ENCODE assay signal across 16 cellular contexts in genomic region chr1:168833801-168834224, GRCh38.
DNase-seq lines count a peak whose midpoint lies in the region; ATAC-seq, FAIRE-seq and TF ChIP-seq lines count a peak whose summit lies in the region.
"Had no signal": no experiment of that assay in that cellular context is flagged by ENCODE, and none has a peak within 500 bp of the region (broad histone marks: within the 10 kb centered on the region; RNA-seq: fewer than 3 reads in every experiment).

No MANE protein-coding gene starts in this region.

- DNase-seq in T-helper 2 cell treated with Interferon-gamma antibody and Interleukin-4, amounts not matched to agents 5 μg/mL and 100 μg/mL, for 36 hours (ENCODE audit: low spot score), result no peak
- no peak for DNase-seq in endodermal cell
- peak in 1 of 6 donors; percentile 15 for DNase-seq in pancreas
- no peak for DNase-seq in KG1 (lab: John Stamatoyannopoulos, UW)
- DNase-seq in NCI-H69 (lab: John Stamatoyannopoulos, UW), result no peak
- DNase-seq in HUDEP-2 (lab: John Stamatoyannopoulos, UW; ENCODE audit: unreplicated experiment in 76 of 76), result no peak
- DNase-seq: activated B cell treated with CpG ODN at 0.5 μM for 24 hours, glutamatergic neuron, naive B cell, NCI-H2171 treated with DMSO at 0.1 percent for 48 hours, sigmoid colon had no signal

- H3K36me3 ChIP-seq in endodermal cell (ENCODE audit: control insufficient read depth, insufficient read depth, low read length), result no peaks in the 10 kb centered on the region
- no peaks in the 10 kb centered on the region for H3K36me3 ChIP-seq in pancreas
- H3K36me3 ChIP-seq: breast epithelium, sigmoid colon had no signal

- H3K4me1 Mint-ChIP-seq in T-helper 2 cell treated with Interferon-gamma antibody and Interleukin-4, amounts not matched to agents 5 μg/mL and 100 μg/mL, for 36 hours (ENCODE audit: low read depth), result peaks cover 6% of the 10 kb centered on the region
- peaks cover 21% of the 10 kb centered on the region for H3K4me1 Mint-ChIP-seq in endodermal cell
- H3K4me1 Mint-ChIP-seq: activated B cell treated with CpG ODN at 0.5 μM for 24 hours, naive B cell had no signal

- no peak overlapping the region for H3K9ac ChIP-seq in endodermal cell (ENCODE audit: extremely low read depth, low read length, poor library complexity, severe bottlenecking)

- H3K4me3 ChIP-seq in endodermal cell (ENCODE audit: low read length) (no peak overlapping the region), pancreas (no peak overlapping the region)
- H3K4me3 ChIP-seq: breast epithelium, sigmoid colon had no signal

- FAIRE-seq in pancreas (lab: Jason Lieb, UNC), result no peak

- TF ChIP-seq CTCF in endodermal cell (conservative IDR thresholded peaks at IDR 0.05), result no peak
- no peak for TF ChIP-seq CTCF in pancreas (IDR thresholded peaks at IDR 0.05)

- H3K27me3 ChIP-seq in endodermal cell (ENCODE audit: control insufficient read depth, insufficient read depth, low read length, poor library complexity, severe bottlenecking), result no peaks in the 10 kb centered on the region
- no peaks in the 10 kb centered on the region for H3K27me3 ChIP-seq in pancreas
- H3K27me3 ChIP-seq: breast epithelium, sigmoid colon had no signal

- H3K27ac ChIP-seq in endodermal cell (ENCODE audit: low read depth, low read length) (peak overlapping the region; percentile 42), pancreas (peak overlapping the region; percentile 20 to 82 (median 70))
- H3K27ac ChIP-seq: breast epithelium, sigmoid colon had no signal

- intact Hi-C loops in pancreas (cut with DNase I), result no loop called here

- H3K4me3 Mint-ChIP-seq in T-helper 2 cell treated with Interferon-gamma antibody and Interleukin-4, amounts not matched to agents 5 μg/mL and 100 μg/mL, for 36 hours, result no peak overlapping the region
- H3K4me3 Mint-ChIP-seq in endodermal cell, result no peak overlapping the region
- H3K4me3 Mint-ChIP-seq: activated B cell treated with CpG ODN at 0.5 μM for 24 hours; activated T-helper 1 cell treated with anti-CD3 and anti-CD28 coated beads, Interleukin-12 subunit alpha, Interleukin-12 subunit beta, Interleukin-2, Interleukin-4 antibody, amounts not matched to agents 30 ng/mL and 10 ng/mL and 1 ng/mL, durations not matched to agents 14 hours and 24 hours and 36 hours; CD4-positive, CD25-positive, alpha-beta regulatory T cell; naive B cell had no signal

- H3K36me3 Mint-ChIP-seq in T-helper 2 cell treated with Interferon-gamma antibody and Interleukin-4, amounts not matched to agents 5 μg/mL and 100 μg/mL, for 36 hours (ENCODE audit: low read depth), result no peaks in the 10 kb centered on the region
- H3K36me3 Mint-ChIP-seq in endodermal cell (ENCODE audit: low read depth), result peaks cover 3% of the 10 kb centered on the region
- H3K36me3 Mint-ChIP-seq: CD4-positive, CD25-positive, alpha-beta regulatory T cell; naive B cell had no signal

- WGBS in endodermal cell (ENCODE audit: insufficient coverage in 1 of 2, insufficient read length in 1 of 2), 2 experiments, result 56 to 61% methylated on average over 2 to 4 of the region's 4 CpGs
- 23 to 25% methylated on average over 4 of the region's 4 CpGs for WGBS in pancreas, 2 donors

- H3K4me1 ChIP-seq in endodermal cell (ENCODE audit: control insufficient read depth, insufficient read depth, low read length), result peaks cover 8% of the 10 kb centered on the region
- peaks cover 9 to 18% (median 14%) of the 10 kb centered on the region in 3 donors for H3K4me1 ChIP-seq in pancreas
- H3K4me1 ChIP-seq: breast epithelium had no signal

- H3K9me3 ChIP-seq in endodermal cell (ENCODE audit: control insufficient read depth, low read length) (no peaks in the 10 kb centered on the region), pancreas (no peaks in the 10 kb centered on the region)
- H3K9me3 ChIP-seq: breast epithelium, sigmoid colon had no signal

- ATAC-seq in GM19025 (IDR thresholded peaks at IDR 0.05; ENCODE audit: low read depth, unreplicated experiment) (peak; percentile 16), pancreas (peak; percentile 10 to 26 (median 19)), GM19023 (IDR thresholded peaks at IDR 0.05; ENCODE audit: unreplicated experiment) (no peak)

- peak overlapping the region; percentile 7 for H3K27ac Mint-ChIP-seq in T-helper 2 cell treated with Interferon-gamma antibody and Interleukin-4, amounts not matched to agents 5 μg/mL and 100 μg/mL, for 36 hours
- H3K27ac Mint-ChIP-seq in endodermal cell, result no peak overlapping the region
- H3K27ac Mint-ChIP-seq: activated B cell treated with CpG ODN at 0.5 μM for 24 hours; activated T-helper 1 cell treated with anti-CD3 and anti-CD28 coated beads, Interleukin-12 subunit alpha, Interleukin-12 subunit beta, Interleukin-2, Interleukin-4 antibody, amounts not matched to agents 30 ng/mL and 10 ng/mL and 1 ng/mL, durations not matched to agents 14 hours and 24 hours and 36 hours; naive B cell had no signal

- H3K9me3 Mint-ChIP-seq in T-helper 2 cell treated with Interferon-gamma antibody and Interleukin-4, amounts not matched to agents 5 μg/mL and 100 μg/mL, for 36 hours, result no peaks in the 10 kb centered on the region
- H3K9me3 Mint-ChIP-seq in endodermal cell, result peaks cover 19% of the 10 kb centered on the region
- H3K9me3 Mint-ChIP-seq: activated B cell treated with CpG ODN at 0.5 μM for 24 hours; activated T-helper 1 cell treated with anti-CD3 and anti-CD28 coated beads, Interleukin-12 subunit alpha, Interleukin-12 subunit beta, Interleukin-2, Interleukin-4 antibody, amounts not matched to agents 30 ng/mL and 10 ng/mL and 1 ng/mL, durations not matched to agents 14 hours and 24 hours and 36 hours had no signal

- peaks cover 14% of the 10 kb centered on the region for H3K27me3 Mint-ChIP-seq in T-helper 2 cell treated with Interferon-gamma antibody and Interleukin-4, amounts not matched to agents 5 μg/mL and 100 μg/mL, for 36 hours (ENCODE audit: low read depth)
- no peaks in the 10 kb centered on the region for H3K27me3 Mint-ChIP-seq in endodermal cell (ENCODE audit: insufficient read depth)
- H3K27me3 Mint-ChIP-seq: activated B cell treated with CpG ODN at 0.5 μM for 24 hours had no signal
